ENCODE assay signal across 29 cellular contexts in genomic region chr1:199015799-199016198, GRCh38.
"Had no signal": no experiment of that assay in that cellular context is flagged by ENCODE, and none has a peak within 500 bp of the region (broad histone marks: within the 10 kb centered on the region; RNA-seq: fewer than 3 reads in every experiment).

No MANE protein-coding gene starts in this region.

- H3K27me3 ChIP-seq: body of pancreas, gastrocnemius medialis, heart left ventricle had no signal

- DNase-seq: activated CD4-positive, alpha-beta memory T cell treated with anti-CD3 and anti-CD28 coated beads for 36 hours; activated CD4-positive, alpha-beta T cell treated with anti-CD3 and anti-CD28 coated beads for 36 hours; activated CD4-positive, alpha-beta T cell treated with anti-CD3 and anti-CD28 coated beads, Interleukin-2, amount 10 ng/mL, durations not matched to agents 24 days and 14 days; activated CD4-positive, CD25-positive, alpha-beta regulatory T cell; activated CD4-positive, CD25-positive, alpha-beta regulatory T cell treated with anti-CD3 and anti-CD28 coated beads, Interleukin-2, amount 50 U/mL, for 72 hours; activated CD8-positive, alpha-beta memory T cell treated with anti-CD3 and anti-CD28 coated beads, Interleukin-2, amount 10 ng/mL, durations not matched to agents 7 days and 5 days; activated CD8-positive, alpha-beta memory T cell treated with anti-CD3 and anti-CD28 coated beads, Interleukin-2, amount 50 U/mL, for 4 hours; activated CD8-positive, alpha-beta T cell treated with anti-CD3 and anti-CD28 coated beads, Interleukin-2, amount 10 ng/mL, durations not matched to agents 7 days and 5 days; activated effector memory CD4-positive, alpha-beta T cell treated with anti-CD3 and anti-CD28 coated beads, Interleukin-2, amount 50 U/mL, for 16 hours; activated naive CD4-positive, alpha-beta T cell treated with anti-CD3 and anti-CD28 coated beads for 36 hours; activated naive CD8-positive, alpha-beta T cell treated with anti-CD3 and anti-CD28 coated beads, Interleukin-2, amount 10 ng/mL, durations not matched to agents 7 days and 5 days; activated T-cell treated with anti-CD3 and anti-CD28 coated beads, Interleukin-2, amount 50 U/mL, for 1 hour; activated T-cell treated with anti-CD3 and anti-CD28 coated beads, Interleukin-2, amount 50 U/mL, for 48 hours; amniotic stem cell; anterior cingulate cortex; body of pancreas; caudate nucleus; cortex of kidney; dermis blood vessel endothelial cell; effector CD4-positive, alpha-beta T cell; foreskin fibroblast; gastrocnemius medialis; glutamatergic neuron; heart left ventricle; T-helper 2 cell had no signal

- H3K4me3 ChIP-seq: body of pancreas, gastrocnemius medialis, heart left ventricle had no signal

- H3K36me3 Mint-ChIP-seq: activated CD4-positive, alpha-beta memory T cell treated with anti-CD3 and anti-CD28 coated beads for 36 hours; activated naive CD4-positive, alpha-beta T cell treated with anti-CD3 and anti-CD28 coated beads, Interleukin-2, amount 50 U/mL, for 24 hours had no signal

- H3K9me3 Mint-ChIP-seq: activated CD4-positive, alpha-beta memory T cell treated with anti-CD3 and anti-CD28 coated beads for 36 hours; activated naive CD4-positive, alpha-beta T cell treated with anti-CD3 and anti-CD28 coated beads for 36 hours; activated naive CD4-positive, alpha-beta T cell treated with anti-CD3 and anti-CD28 coated beads, Interleukin-2, amount 50 U/mL, for 24 hours had no signal

- ATAC-seq: activated CD4-positive, alpha-beta T cell treated with anti-CD3 and anti-CD28 coated beads for 36 hours; activated CD8-positive, alpha-beta memory T cell treated with anti-CD3 and anti-CD28 coated beads, Interleukin-2, amount 10 ng/mL, durations not matched to agents 7 days and 5 days; activated CD8-positive, alpha-beta T cell treated with anti-CD3 and anti-CD28 coated beads, Interleukin-2, amount 10 ng/mL, durations not matched to agents 7 days and 5 days; body of pancreas; esophagus mucosa; gastrocnemius medialis; heart left ventricle had no signal

- H3K4me3 Mint-ChIP-seq: activated CD4-positive, alpha-beta memory T cell treated with anti-CD3 and anti-CD28 coated beads for 36 hours; activated CD4-positive, alpha-beta T cell treated with anti-CD3 and anti-CD28 coated beads for 36 hours; activated CD4-positive, alpha-beta T cell treated with anti-CD3 and anti-CD28 coated beads, Interleukin-2, amount 10 ng/mL, durations not matched to agents 24 days and 14 days; activated CD8-positive, alpha-beta memory T cell treated with anti-CD3 and anti-CD28 coated beads, Interleukin-2, amount 10 ng/mL, durations not matched to agents 7 days and 5 days; activated CD8-positive, alpha-beta T cell treated with anti-CD3 and anti-CD28 coated beads, Interleukin-2, amount 10 ng/mL, durations not matched to agents 7 days and 5 days; activated naive CD4-positive, alpha-beta T cell treated with anti-CD3 and anti-CD28 coated beads for 36 hours; activated naive CD4-positive, alpha-beta T cell treated with anti-CD3 and anti-CD28 coated beads, Interleukin-2, amount 50 U/mL, for 24 hours; activated naive CD8-positive, alpha-beta T cell treated with anti-CD3 and anti-CD28 coated beads, Interleukin-2, amount 10 ng/mL, durations not matched to agents 7 days and 5 days; activated T-helper 1 cell treated with anti-CD3 and anti-CD28 coated beads, Interleukin-12 subunit alpha, Interleukin-12 subunit beta, Interleukin-2, Interleukin-4 antibody, amounts not matched to agents 30 ng/mL and 10 ng/mL and 1 ng/mL, durations not matched to agents 14 hours and 24 hours and 36 hours had no signal

- H3K36me3 ChIP-seq: gastrocnemius medialis, heart left ventricle had no signal

- H3K27me3 Mint-ChIP-seq: activated CD4-positive, alpha-beta memory T cell treated with anti-CD3 and anti-CD28 coated beads for 36 hours; activated CD4-positive, alpha-beta T cell treated with anti-CD3 and anti-CD28 coated beads for 36 hours; activated CD4-positive, alpha-beta T cell treated with anti-CD3 and anti-CD28 coated beads, Interleukin-2, amount 10 ng/mL, durations not matched to agents 24 days and 14 days; activated CD8-positive, alpha-beta memory T cell treated with anti-CD3 and anti-CD28 coated beads, Interleukin-2, amount 10 ng/mL, durations not matched to agents 7 days and 5 days; activated naive CD4-positive, alpha-beta T cell treated with anti-CD3 and anti-CD28 coated beads, Interleukin-2, amount 50 U/mL, for 24 hours; activated naive CD8-positive, alpha-beta T cell treated with anti-CD3 and anti-CD28 coated beads, Interleukin-2, amount 10 ng/mL, durations not matched to agents 7 days and 5 days had no signal

- H3K27ac ChIP-seq: body of pancreas, gastrocnemius medialis, heart left ventricle had no signal

- H3K27ac Mint-ChIP-seq: activated CD4-positive, alpha-beta memory T cell treated with anti-CD3 and anti-CD28 coated beads for 36 hours; activated CD4-positive, alpha-beta T cell treated with anti-CD3 and anti-CD28 coated beads for 36 hours; activated CD4-positive, alpha-beta T cell treated with anti-CD3 and anti-CD28 coated beads, Interleukin-2, amount 10 ng/mL, durations not matched to agents 24 days and 14 days; activated CD8-positive, alpha-beta memory T cell treated with anti-CD3 and anti-CD28 coated beads, Interleukin-2, amount 10 ng/mL, durations not matched to agents 7 days and 5 days; activated CD8-positive, alpha-beta T cell treated with anti-CD3 and anti-CD28 coated beads, Interleukin-2, amount 10 ng/mL, durations not matched to agents 7 days and 5 days; activated naive CD4-positive, alpha-beta T cell treated with anti-CD3 and anti-CD28 coated beads for 36 hours; activated naive CD8-positive, alpha-beta T cell treated with anti-CD3 and anti-CD28 coated beads, Interleukin-2, amount 10 ng/mL, durations not matched to agents 7 days and 5 days; activated T-helper 1 cell treated with anti-CD3 and anti-CD28 coated beads, Interleukin-12 subunit alpha, Interleukin-12 subunit beta, Interleukin-2, Interleukin-4 antibody, amounts not matched to agents 30 ng/mL and 10 ng/mL and 1 ng/mL, durations not matched to agents 14 hours and 24 hours and 36 hours; activated T-helper 2 cell treated with anti-CD3 and anti-CD28 coated beads, Interferon-gamma antibody, Interleukin-2, Interleukin-4, amounts not matched to agents 10 μg/mL and 5 μg/mL and 100 μg/mL, durations not matched to agents 14 hours and 24 hours and 36 hours had no signal

- H3K4me1 ChIP-seq: body of pancreas, gastrocnemius medialis, heart left ventricle had no signal

- H3K9me3 ChIP-seq: body of pancreas, gastrocnemius medialis, heart left ventricle had no signal
